8 cellular contexts compared by ENCODE assay signal in the genomic region with DNA sequence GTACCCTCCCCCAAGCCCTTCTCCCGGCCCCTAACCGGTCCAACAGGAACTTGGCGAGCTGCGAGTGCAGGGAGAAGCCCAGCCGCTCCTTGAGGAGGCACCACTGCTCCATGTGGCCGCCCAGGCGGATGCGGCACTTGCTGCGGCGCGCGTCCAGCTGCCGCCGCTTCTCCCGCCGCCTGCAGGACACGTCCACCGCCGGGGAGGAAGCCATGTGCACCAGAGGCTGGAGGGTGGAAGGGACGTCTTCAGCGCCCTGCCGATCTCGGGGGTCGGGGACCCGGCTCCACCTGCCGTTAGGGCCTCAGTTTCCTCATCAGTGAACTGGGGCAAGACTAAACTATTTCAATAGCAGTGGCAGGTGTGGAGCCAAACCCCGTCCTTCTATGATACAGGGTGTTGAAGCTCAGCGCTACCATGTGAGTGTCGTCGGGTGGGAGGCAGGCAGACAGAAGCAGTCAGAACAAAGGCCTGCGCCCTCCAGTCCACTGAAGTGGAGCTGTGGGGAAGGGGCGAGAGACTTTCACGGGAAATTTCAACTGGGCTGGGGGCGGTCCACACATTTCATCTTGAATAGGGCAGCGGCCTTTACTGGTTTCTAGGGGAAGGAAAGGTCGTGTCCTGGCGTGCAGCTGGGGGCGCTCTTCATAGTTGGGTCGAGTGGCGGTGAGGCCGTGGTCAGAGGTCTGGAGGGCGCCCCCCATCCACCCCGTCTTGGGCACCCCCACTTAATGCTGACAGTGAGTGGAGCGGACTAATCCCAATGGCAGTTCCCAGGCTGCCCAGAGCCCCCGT. TPM values are rescaled to one million over a fixed set of nuclear protein-coding genes. Genes with fewer than 3 reads are reported as not detected.
DNase-seq lines count a peak whose midpoint lies in the region; ATAC-seq, FAIRE-seq and TF ChIP-seq lines count a peak whose summit lies in the region.

No MANE protein-coding gene starts in this region.

- DNase-seq in NK-92 treated with Interleukin-12 subunit alpha and Interleukin-12 subunit beta, amount 100 ng/mL, for 24 hours (lab: John Stamatoyannopoulos, UW), result peak; percentile 29
- DNase-seq in NK-92 (lab: John Stamatoyannopoulos, UW; ENCODE audit: unreplicated experiment), result no peak
- DNase-seq in HuH-7 (ENCODE audit: low spot score), result peak; percentile 81
- DNase-seq in RWPE1 (ENCODE audit: low spot score), result peak; percentile 65
- peak; percentile 35 for DNase-seq in brain microvascular endothelial cell
- peak; percentile 55 for DNase-seq in inferior parietal cortex (ENCODE audit: extremely low spot score)
- DNase-seq in small intestine, result peak; percentile 68

- peak overlapping the region; percentile 74 for H3K4me3 ChIP-seq in brain microvascular endothelial cell (ENCODE audit: low read depth, low read length)
- peak overlapping the region; percentile 49 to 60 for H3K4me3 ChIP-seq in small intestine (ENCODE audit: low read depth in 1 of 2, low read length in 2 of 2)

- no peak for FAIRE-seq in small intestine (lab: Jason Lieb, UNC)

- peaks cover 0 to 2% of the 10 kb centered on the region in 2 donors for H3K4me1 ChIP-seq in small intestine (ENCODE audit: control insufficient read depth in 2 of 2, insufficient read depth in 1 of 2, low read depth in 1 of 2, low read length in 1 of 2)

- H3K36me3 ChIP-seq in brain microvascular endothelial cell (replicated peaks), result peaks cover 16% of the 10 kb centered on the region
- no peaks in the 10 kb centered on the region for H3K36me3 ChIP-seq in small intestine (ENCODE audit: control insufficient read depth in 2 of 2, insufficient read depth in 2 of 2, low read length in 2 of 2)

- POLR2A ChIA-PET in RWPE1 (lab: Yijun Ruan, JAX; ENCODE audit: low non-redundant PET), result interaction anchor here (0.6 to 2.4 kb wide), 3 partner anchors 15 to 20 kb away, joined by 4 to 21 read pairs (median 5); a partner anchor contains a TSS

- no peaks in the 10 kb centered on the region for H3K27me3 ChIP-seq in brain microvascular endothelial cell (replicated peaks)
- no peaks in the 10 kb centered on the region for H3K27me3 ChIP-seq in small intestine (ENCODE audit: control insufficient read depth in 2 of 2, insufficient read depth in 2 of 2, low read length in 2 of 2)

- H3K27ac ChIP-seq in RWPE1, result peak overlapping the region; percentile 90
- H3K27ac ChIP-seq in brain microvascular endothelial cell, result peak overlapping the region; percentile 12
- peak overlapping the region; percentile 61 to 93 for H3K27ac ChIP-seq in small intestine (ENCODE audit: low read depth in 1 of 2, low read length in 1 of 2)

- in situ Hi-C loops in brain microvascular endothelial cell (cut with HindIII; ENCODE audit: low pct_ligation_motif_present, low sequenced_read_pairs), result no loop called here

- peak; percentile 50 for ATAC-seq in GM21717 (IDR thresholded peaks at IDR 0.05; ENCODE audit: unreplicated experiment)

- TF ChIP-seq CTCF in RWPE1 (conservative IDR thresholded peaks at IDR 0.05; ENCODE audit: low read depth) (peak; percentile 58), brain microvascular endothelial cell (IDR thresholded peaks at IDR 0.05; ENCODE audit: low read depth, low read length, missing control alignments) (peak; percentile 44)

- 0 to 1% (median 1%) methylated on average over 41 to 45 of the region's 45 CpGs for WGBS in small intestine, 3 donors

- no peaks in the 10 kb centered on the region for H3K9me3 ChIP-seq in small intestine (ENCODE audit: control insufficient read depth, low read depth)

- CTCF ChIA-PET in RWPE1 (lab: Yijun Ruan, JAX), result interaction anchor here (0.6 to 1.7 kb wide), 7 partner anchors 9 to 1297 kb away, joined by 3 to 9 read pairs (median 4); a partner anchor contains a TSS

RNA-seq across cellular contexts. Expression of a gene that starts 0.6 kb away (rescaled TPM):
- 100 to 1,000 TPM in 1 of 3 donors, 10 to 100 TPM in 2; 42.2 to 124 (median 94.0) TPM for polyA plus RNA-seq in small intestine

RNA-seq across cellular contexts. Expression of a gene that starts 20.3 kb away (rescaled TPM):
- polyA plus RNA-seq in small intestine, result 10 to 100 TPM; 17.2 to 25.7 (median 20.8) TPM

RNA-seq across cellular contexts. Expression of a gene that starts 32.6 kb away (rescaled TPM):
- polyA plus RNA-seq in small intestine, result 10 to 100 TPM; 19.1 to 38.0 (median 27.3) TPM

RNA-seq across cellular contexts. Expression of a gene that starts 47.7 kb away (rescaled TPM):
- 10 to 100 TPM in 1 of 3 donors, 1 to 10 TPM in 2; 3.8 to 11.0 (median 6.5) TPM for polyA plus RNA-seq in small intestine

Comparison
In these comparisons a context has a peak if more than half of its experiments do, and no peak if none do; other contexts are left out.
1. H3K27ac ChIP-seq: peak in every context shown above with its lines; median percentile 90 in RWPE1; 77 in small intestine; 12 in brain microvascular endothelial cell.